8 cellular contexts compared by ENCODE assay signal in the genomic region with DNA sequence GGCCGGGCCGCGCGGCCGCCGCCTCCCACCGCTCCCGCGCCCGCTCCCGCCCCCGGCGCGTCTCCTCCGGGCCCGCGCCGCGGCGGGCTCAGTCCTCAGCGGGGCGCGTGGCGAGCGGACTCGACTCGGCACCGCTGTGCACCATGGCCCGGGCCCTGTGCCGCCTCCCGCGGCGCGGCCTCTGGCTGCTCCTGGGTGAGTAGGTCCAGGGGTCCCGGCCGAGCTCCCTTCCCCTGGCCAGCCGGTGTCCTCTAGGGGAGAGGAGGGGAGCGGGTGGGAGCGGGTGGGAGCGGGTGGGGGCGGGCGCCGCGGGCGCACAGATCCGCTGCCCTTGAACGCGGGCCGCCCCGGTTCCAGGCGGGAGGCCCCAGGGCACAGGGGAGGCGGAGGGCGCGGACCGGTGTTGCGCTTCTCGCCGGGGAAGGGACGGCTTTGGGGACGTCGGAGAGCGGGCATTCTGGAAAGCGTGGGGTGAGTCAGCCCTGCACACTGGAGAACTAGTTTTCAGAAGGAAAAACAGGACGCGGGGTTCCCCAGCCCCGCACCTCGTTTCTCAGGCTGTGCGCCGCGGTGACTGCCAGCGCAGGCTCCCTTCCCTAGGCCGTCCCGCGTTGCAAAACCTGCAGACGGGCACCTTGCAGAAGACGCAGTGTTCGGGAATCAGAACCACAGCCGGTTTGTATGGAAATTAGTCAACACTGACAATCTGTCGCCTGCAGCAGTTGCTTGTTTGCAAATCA. TPM values are rescaled to one million over a fixed set of nuclear protein-coding genes. Genes with fewer than 3 reads are reported as not detected.
DNase-seq lines count a peak whose midpoint lies in the region; ATAC-seq and TF ChIP-seq lines count a peak whose summit lies in the region.

TSS of gene RAMP1 (plus strand) at position 91 of the 740 bp plus-strand sequence. CDS start at position 144, 53 bp downstream.

- H3K4me1 Mint-ChIP-seq in activated CD4-positive, alpha-beta T cell treated with anti-CD3 and anti-CD28 coated beads, Interleukin-2, amount 10 ng/mL, durations not matched to agents 7 days and 5 days: peaks cover 21% of the 10 kb centered on the region
- H3K4me1 Mint-ChIP-seq in activated CD8-positive, alpha-beta T cell treated with anti-CD3 and anti-CD28 coated beads, Interleukin-2, amount 10 ng/mL, durations not matched to agents 7 days and 5 days (ENCODE audit: low read depth): peaks cover 20% of the 10 kb centered on the region
- H3K4me1 Mint-ChIP-seq in osteocyte (ENCODE audit: unreplicated experiment): peaks cover 58% of the 10 kb centered on the region

- no peaks in the 10 kb centered on the region for H3K9me3 Mint-ChIP-seq in activated CD4-positive, alpha-beta T cell treated with anti-CD3 and anti-CD28 coated beads, Interleukin-2, amount 10 ng/mL, durations not matched to agents 7 days and 5 days
- H3K9me3 Mint-ChIP-seq in activated CD8-positive, alpha-beta T cell treated with anti-CD3 and anti-CD28 coated beads, Interleukin-2, amount 10 ng/mL, durations not matched to agents 7 days and 5 days (ENCODE audit: insufficient read depth): no peaks in the 10 kb centered on the region
- H3K9me3 Mint-ChIP-seq in osteocyte (ENCODE audit: unreplicated experiment): no peaks in the 10 kb centered on the region

- intact Hi-C loops in head of caudate nucleus (cut with DNase I): loop anchor here (5.0 kb wide), 2 partner anchors 203 to 403 kb away; partner anchors contain the start of gene SCLY

- no peak for DNase-seq in activated CD4-positive, alpha-beta T cell treated with anti-CD3 and anti-CD28 coated beads, Interleukin-2, amount 10 ng/mL, durations not matched to agents 7 days and 5 days
- no peak for DNase-seq in activated CD4-positive, alpha-beta T cell treated with anti-CD3 and anti-CD28 coated beads, Interleukin-2, amount 50 U/mL, for 1 hour
- DNase-seq in activated CD8-positive, alpha-beta T cell treated with anti-CD3 and anti-CD28 coated beads, Interleukin-2, amount 10 ng/mL, durations not matched to agents 7 days and 5 days: peak; percentile 32
- DNase-seq in head of caudate nucleus (peak in 36 of 42 donors; percentile 39 to 78 (median 58)), osteocyte (ENCODE audit: extremely low spot score, unreplicated experiment) (peak; percentile 84), NCI-H510A treated with DMSO at 0.1 percent for 48 hours (lab: John Stamatoyannopoulos, UW) (no peak), AML-193 (lab: John Stamatoyannopoulos, UW) (no peak)

- peak; percentile 65 for ATAC-seq in activated CD8-positive, alpha-beta T cell treated with anti-CD3 and anti-CD28 coated beads, Interleukin-2, amount 10 ng/mL, durations not matched to agents 7 days and 5 days
- no peak for ATAC-seq in HG03045 (IDR thresholded peaks at IDR 0.05; ENCODE audit: unreplicated experiment)

- peak within 1 kb of the TSS; percentile 21 for H3K27ac Mint-ChIP-seq in activated CD4-positive, alpha-beta T cell treated with anti-CD3 and anti-CD28 coated beads, Interleukin-2, amount 10 ng/mL, durations not matched to agents 7 days and 5 days
- H3K27ac Mint-ChIP-seq in activated CD8-positive, alpha-beta T cell treated with anti-CD3 and anti-CD28 coated beads, Interleukin-2, amount 10 ng/mL, durations not matched to agents 7 days and 5 days: no peak within 1 kb of the TSS
- peak within 1 kb of the TSS; percentile 86 for H3K27ac Mint-ChIP-seq in osteocyte (ENCODE audit: unreplicated experiment)

- peaks cover 51% of the 10 kb centered on the region for H3K27me3 Mint-ChIP-seq in activated CD4-positive, alpha-beta T cell treated with anti-CD3 and anti-CD28 coated beads, Interleukin-2, amount 10 ng/mL, durations not matched to agents 7 days and 5 days
- peaks cover 53% of the 10 kb centered on the region for H3K27me3 Mint-ChIP-seq in activated CD8-positive, alpha-beta T cell treated with anti-CD3 and anti-CD28 coated beads, Interleukin-2, amount 10 ng/mL, durations not matched to agents 7 days and 5 days (ENCODE audit: low read depth)
- H3K27me3 Mint-ChIP-seq in osteocyte (ENCODE audit: unreplicated experiment): peaks cover 2% of the 10 kb centered on the region

- TF ChIP-seq CTCF in osteocyte (IDR thresholded peaks at IDR 0.05): no peak

- H3K36me3 Mint-ChIP-seq in activated CD4-positive, alpha-beta T cell treated with anti-CD3 and anti-CD28 coated beads, Interleukin-2, amount 10 ng/mL, durations not matched to agents 7 days and 5 days (ENCODE audit: low read depth): peaks cover 3% of the 10 kb centered on the region
- H3K36me3 Mint-ChIP-seq in activated CD8-positive, alpha-beta T cell treated with anti-CD3 and anti-CD28 coated beads, Interleukin-2, amount 10 ng/mL, durations not matched to agents 7 days and 5 days (ENCODE audit: low read depth): no peaks in the 10 kb centered on the region
- no peaks in the 10 kb centered on the region for H3K36me3 Mint-ChIP-seq in osteocyte (ENCODE audit: unreplicated experiment)

- CTCF ChIA-PET in activated CD4-positive, alpha-beta T cell treated with anti-CD3 and anti-CD28 coated beads, Interleukin-2, amount 10 ng/mL, durations not matched to agents 7 days and 5 days (lab: Charles Lee): no interaction called here
- CTCF ChIA-PET in activated CD8-positive, alpha-beta T cell treated with anti-CD3 and anti-CD28 coated beads, Interleukin-2, amount 10 ng/mL, durations not matched to agents 7 days and 5 days (lab: Charles Lee): interaction anchor here (1.4 to 1.8 kb wide), 2 partner anchors 82 to 122 kb away, joined by 3 to 5 read pairs; no protein-coding TSS in a partner anchor

- H3K4me3 Mint-ChIP-seq in activated CD4-positive, alpha-beta T cell treated with anti-CD3 and anti-CD28 coated beads, Interleukin-2, amount 10 ng/mL, durations not matched to agents 7 days and 5 days: peak within 1 kb of the TSS; percentile 66
- H3K4me3 Mint-ChIP-seq in activated CD8-positive, alpha-beta T cell treated with anti-CD3 and anti-CD28 coated beads, Interleukin-2, amount 10 ng/mL, durations not matched to agents 7 days and 5 days: peak within 1 kb of the TSS; percentile 71
- H3K4me3 Mint-ChIP-seq in osteocyte (ENCODE audit: unreplicated experiment): peak within 1 kb of the TSS; percentile 80

- POLR2A ChIA-PET in activated CD4-positive, alpha-beta T cell treated with anti-CD3 and anti-CD28 coated beads, Interleukin-2, amount 10 ng/mL, durations not matched to agents 7 days and 5 days (lab: Charles Lee): no interaction called here
- POLR2A ChIA-PET in activated CD8-positive, alpha-beta T cell treated with anti-CD3 and anti-CD28 coated beads, Interleukin-2, amount 10 ng/mL, durations not matched to agents 7 days and 5 days (lab: Charles Lee): interaction anchor here (1.9 kb wide), 1 partner anchor 39 kb away, joined by 5 read pairs; no protein-coding TSS in a partner anchor

RNA-seq across cellular contexts. Expression of gene RAMP1, which starts in this region (rescaled TPM):
- total RNA-seq in activated CD4-positive, alpha-beta T cell treated with anti-CD3 and anti-CD28 coated beads, Interleukin-2, amount 10 ng/mL, durations not matched to agents 7 days and 5 days: 1 to 10 TPM; 4.9 TPM
- 1 to 10 TPM; 5.8 to 5.9 TPM for total RNA-seq in activated CD8-positive, alpha-beta T cell treated with anti-CD3 and anti-CD28 coated beads, Interleukin-2, amount 10 ng/mL, durations not matched to agents 7 days and 5 days
- 87.9 and 93.4 TPM in 2 replicates for total RNA-seq in osteocyte

Comparison
In these comparisons a context has a peak if more than half of its experiments do, and no peak if none do; other contexts are left out.
1. RNA of gene RAMP1 (total RNA-seq): 87.9 to 93.4 TPM in osteocyte; 5.8 to 5.9 TPM in activated CD8-positive, alpha-beta T cell treated with anti-CD3 and anti-CD28 coated beads, Interleukin-2, amount 10 ng/mL, durations not matched to agents 7 days and 5 days and 4.9 TPM in activated CD4-positive, alpha-beta T cell treated with anti-CD3 and anti-CD28 coated beads, Interleukin-2, amount 10 ng/mL, durations not matched to agents 7 days and 5 days; every median in the first group is over 10 times any median in the second.
2. DNase-seq: peak in activated CD8-positive, alpha-beta T cell treated with anti-CD3 and anti-CD28 coated beads, Interleukin-2, amount 10 ng/mL, durations not matched to agents 7 days and 5 days (single experiment), head of caudate nucleus (36 of 42) and osteocyte (single experiment); none in activated CD4-positive, alpha-beta T cell treated with anti-CD3 and anti-CD28 coated beads, Interleukin-2, amount 10 ng/mL, durations not matched to agents 7 days and 5 days (single experiment), activated CD4-positive, alpha-beta T cell treated with anti-CD3 and anti-CD28 coated beads, Interleukin-2, amount 50 U/mL, for 1 hour (single experiment), NCI-H510A treated with DMSO at 0.1 percent for 48 hours (single experiment) and AML-193 (0 of 2).
3. Peak in every context shown above with its lines, with median percentiles within 50 percentile points of each other: H3K4me3 Mint-ChIP-seq.